31 cellular contexts compared by ENCODE assay signal in genomic region chr15:91223902-91224301, GRCh38.
DNase-seq lines count a peak whose midpoint lies in the region; ATAC-seq and TF ChIP-seq lines count a peak whose summit lies in the region.
"Had no signal": no experiment of that assay in that cellular context is flagged by ENCODE, and none has a peak within 500 bp of the region (broad histone marks: within the 10 kb centered on the region; RNA-seq: fewer than 3 reads in every experiment).

No MANE protein-coding gene starts in this region.

- no peak for ATAC-seq in right cardiac atrium
- ATAC-seq: activated CD4-positive, alpha-beta T cell treated with anti-CD3 and anti-CD28 coated beads for 36 hours; foreskin keratinocyte; stimulated activated naive CD8-positive, alpha-beta T cell treated with anti-CD3 and anti-CD28 coated beads, Interleukin-15, amount 100 ng/mL, for 72 hours had no signal

- in situ Hi-C loops in transverse colon (cut with MboI; ENCODE audit: low pct_ligation_motif_present in 1 of 4, low pct_unique_long_range_greater_than_20kb in 1 of 4, low sequenced_read_pairs in 3 of 4), result loop anchor here in 2 of 4 donors (10.0 kb wide), 1 partner anchor 169 kb away; no protein-coding TSS in a partner anchor

- no peak overlapping the region for H3K4me3 ChIP-seq in transverse colon
- no peak overlapping the region for H3K4me3 ChIP-seq in tibial nerve
- no peak overlapping the region for H3K4me3 ChIP-seq in right cardiac atrium (ENCODE audit: low read length)
- H3K4me3 ChIP-seq: esophagus muscularis mucosa, MG63, pancreas, SK-N-MC, smooth muscle cell had no signal

- H3K36me3 ChIP-seq in transverse colon, result no peaks in the 10 kb centered on the region
- H3K36me3 ChIP-seq in tibial nerve, result no peaks in the 10 kb centered on the region
- H3K36me3 ChIP-seq: esophagus muscularis mucosa, MG63, pancreas had no signal

- DNase-seq in COR-L47 (lab: John Stamatoyannopoulos, UW), result peak; percentile 45
- peak; percentile 82 for DNase-seq in NCI-H1092 (lab: John Stamatoyannopoulos, UW)
- DNase-seq in NCI-H2196 treated with DMSO at 0.1 percent for 48 hours (lab: John Stamatoyannopoulos, UW; ENCODE audit: unreplicated experiment), result peak; percentile 68
- DNase-seq in SHP77 treated with DMSO at 0.1 percent for 48 hours (lab: John Stamatoyannopoulos, UW), result peak; percentile 95
- no peak for DNase-seq in transverse colon
- DNase-seq in HEK293T (ENCODE audit: extremely low spot score), result no peak
- DNase-seq in tibial nerve (ENCODE audit: low spot score in 2 of 2), result no peak
- DNase-seq in right cardiac atrium, result no peak
- DNase-seq: activated CD4-positive, alpha-beta T cell treated with anti-CD3 and anti-CD28 coated beads for 36 hours; activated effector memory CD4-positive, alpha-beta T cell treated with anti-CD3 and anti-CD28 coated beads, Interleukin-2, amount 50 U/mL, for 16 hours; activated naive CD8-positive, alpha-beta T cell treated with anti-CD3 and anti-CD28 coated beads for 36 hours; activated T-cell treated with anti-CD3 and anti-CD28 coated beads, Interleukin-2, amount 50 U/mL, for 1 hour; CD4-positive, alpha-beta memory T cell; central memory CD4-positive, alpha-beta T cell; endodermal cell; foreskin keratinocyte; GDM1; H9; KBM-7; MG63; NCI-H1694; NCI-H524; pancreas; retina; stimulated activated CD4-positive, alpha-beta T cell treated with anti-CD3 and anti-CD28 coated beads, Interleukin-1b, Interleukin-23, amount 100 ng/mL, for 48 hours; stimulated activated CD8-positive, alpha-beta memory T cell treated with anti-CD3 and anti-CD28 coated beads, Interleukin-4, amount 100 ng/mL, for 48 hours; stimulated activated naive CD8-positive, alpha-beta T cell treated with anti-CD3 and anti-CD28 coated beads, Interleukin-15, amount 100 ng/mL, for 72 hours had no signal

- WGBS in transverse colon (ENCODE audit: low coverage in 1 of 2), 2 donors, result 82% methylated on average over 2 of the region's 2 CpGs; no CpG with 5 or more reads in 1 of the 2 donors
- 80 to 85% methylated on average over 2 of the region's 2 CpGs for WGBS in tibial nerve, 2 donors
- WGBS in right cardiac atrium, result 64% methylated on average over 2 of the region's 2 CpGs

- no peaks in the 10 kb centered on the region for H3K4me1 ChIP-seq in transverse colon
- H3K4me1 ChIP-seq in tibial nerve, result no peaks in the 10 kb centered on the region
- no peaks in the 10 kb centered on the region for H3K4me1 ChIP-seq in right cardiac atrium (ENCODE audit: control insufficient read depth, insufficient read depth, low read length)
- H3K4me1 ChIP-seq: foreskin keratinocyte, pancreas had no signal

- intact Hi-C loops in transverse colon (cut with DNase I; ENCODE audit: low total_unique reads) (no loop called here), right cardiac atrium (cut with DNase I) (loop anchor here in 3 of 4 donors (2.0 to 5.0 kb wide), 3 partner anchors 167 to 169 kb away; no protein-coding TSS in a partner anchor)

- TF ChIP-seq CTCF in transverse colon (IDR thresholded peaks at IDR 0.05) (no peak), tibial nerve (IDR thresholded peaks at IDR 0.05) (no peak)

- H3K27me3 ChIP-seq in transverse colon (peaks cover 7% of the 10 kb centered on the region), tibial nerve (no peaks in the 10 kb centered on the region), right cardiac atrium (ENCODE audit: control insufficient read depth, insufficient read depth) (no peaks in the 10 kb centered on the region)
- H3K27me3 ChIP-seq: foreskin keratinocyte, pancreas had no signal

- TF ChIP-seq POLR2A in transverse colon (IDR thresholded peaks at IDR 0.05), result no peak
- TF ChIP-seq POLR2A in tibial nerve (IDR thresholded peaks at IDR 0.05), result no peak

- TF ChIP-seq EP300 in transverse colon (IDR thresholded peaks at IDR 0.05; ENCODE audit: low read depth) (no peak), tibial nerve (IDR thresholded peaks at IDR 0.05) (no peak)

- H3K9me3 ChIP-seq in transverse colon (no peaks in the 10 kb centered on the region), tibial nerve (no peaks in the 10 kb centered on the region), right cardiac atrium (ENCODE audit: control insufficient read depth, low read length) (no peaks in the 10 kb centered on the region)
- H3K9me3 ChIP-seq: esophagus muscularis mucosa, MG63, pancreas had no signal

- POLR2A ChIA-PET in HEK293T (lab: Yijun Ruan, JAX), result no interaction called here

- H3K27ac ChIP-seq in transverse colon, result no peak overlapping the region
- H3K27ac ChIP-seq in tibial nerve, result no peak overlapping the region
- H3K27ac ChIP-seq in right cardiac atrium (ENCODE audit: low read length), result no peak overlapping the region
- H3K27ac ChIP-seq: esophagus muscularis mucosa, foreskin keratinocyte, pancreas, RWPE1, SK-N-MC had no signal

- CTCF ChIA-PET in HEK293T (lab: Yijun Ruan, JAX), result interaction anchor here (0.7 to 3.0 kb wide), 3 partner anchors 124 to 168 kb away, joined by 3 to 15 read pairs (median 4); partner anchors contain the start of gene SV2B

TF ChIP-seq in HEK293T, 16 proteins besides CTCF, POLR2A, EP300 and RAD21:
- TF ChIP-seq PKNOX1 (IDR thresholded peaks at IDR 0.05), result no peak
- no peak for TF ChIP-seq LEF1 (IDR thresholded peaks at IDR 0.05; ENCODE audit: borderline replicate concordance)
- no peak for TF ChIP-seq NFRKB (IDR thresholded peaks at IDR 0.05)
- TF ChIP-seq FOXK2 (IDR thresholded peaks at IDR 0.05), result no peak
- no peak for TF ChIP-seq ELF4 (IDR thresholded peaks at IDR 0.05)
- no peak for TF ChIP-seq HDGF (IDR thresholded peaks at IDR 0.05; ENCODE audit: borderline replicate concordance)
- no peak for TF ChIP-seq FOXM1 (IDR thresholded peaks at IDR 0.05; ENCODE audit: borderline replicate concordance)
- no peak for TF ChIP-seq ARNT (IDR thresholded peaks at IDR 0.05)
- no peak for TF ChIP-seq BHLHE40 (IDR thresholded peaks at IDR 0.05; ENCODE audit: borderline replicate concordance)
- TF ChIP-seq CTBP1 (IDR thresholded peaks at IDR 0.05; ENCODE audit: borderline replicate concordance), result no peak
- TF ChIP-seq SUZ12 (IDR thresholded peaks at IDR 0.05), result no peak

Comparison
In these comparisons a context has a peak if more than half of its experiments do, and no peak if none do; other contexts are left out.
1. DNase-seq: peak in COR-L47 (single experiment), NCI-H1092 (single experiment), NCI-H2196 treated with DMSO at 0.1 percent for 48 hours (single experiment) and SHP77 treated with DMSO at 0.1 percent for 48 hours (single experiment); none in transverse colon (single experiment), HEK293T (single experiment), tibial nerve (0 of 2) and right cardiac atrium (0 of 3).